In genomic region chr2:166328147-166328546, GRCh38 we compare ENCODE assay signal across 29 cellular contexts.
"Had no signal": no experiment of that assay in that cellular context is flagged by ENCODE, and none has a peak within 500 bp of the region (broad histone marks: within the 10 kb centered on the region; RNA-seq: fewer than 3 reads in every experiment).

No MANE protein-coding gene starts in this region.

- H3K27ac Mint-ChIP-seq: stimulated activated effector memory CD8-positive, alpha-beta T cell treated with anti-CD3 and anti-CD28 coated beads, Interleukin-12 subunit alpha, Interleukin-12 subunit beta, amount 100 ng/mL, for 72 hours; stimulated activated memory B cell treated with anti-CD40 and anti-IgM and Interleukin-4, amounts not matched to agents 10 μg/mL and 1 μg/mL and 100 μg/mL, for 72 hours; stimulated activated naive B cell treated with anti-CD40 and anti-IgM and Interleukin-4, amounts not matched to agents 10 μg/mL and 1 μg/mL and 100 μg/mL, for 72 hours; stimulated activated naive CD8-positive, alpha-beta T cell treated with anti-CD3 and anti-CD28 coated beads, Interleukin-15, amount 100 ng/mL, for 72 hours; stimulated activated naive CD8-positive, alpha-beta T cell treated with anti-CD3 and anti-CD28 coated beads, Interleukin-15, Interleukin-2, amounts not matched to agents 100 ng/mL and 50 ng/mL, for 24 hours; type B pancreatic cell had no signal

- H3K9me3 Mint-ChIP-seq: stimulated activated memory B cell treated with anti-CD40 and anti-IgM and Interleukin-4, amounts not matched to agents 10 μg/mL and 1 μg/mL and 100 μg/mL, for 72 hours; stimulated activated naive B cell treated with anti-CD40 and anti-IgM and Interleukin-4, amounts not matched to agents 10 μg/mL and 1 μg/mL and 100 μg/mL, for 72 hours; stimulated activated naive CD8-positive, alpha-beta T cell treated with anti-CD3 and anti-CD28 coated beads, Interleukin-15, amount 100 ng/mL, for 72 hours; stimulated activated naive CD8-positive, alpha-beta T cell treated with anti-CD3 and anti-CD28 coated beads, Interleukin-15, Interleukin-2, amounts not matched to agents 100 ng/mL and 50 ng/mL, for 24 hours; type B pancreatic cell had no signal

- H3K36me3 Mint-ChIP-seq: stimulated activated effector memory CD8-positive, alpha-beta T cell treated with anti-CD3 and anti-CD28 coated beads, Interleukin-12 subunit alpha, Interleukin-12 subunit beta, amount 100 ng/mL, for 72 hours; stimulated activated memory B cell treated with anti-CD40 and anti-IgM and Interleukin-4, amounts not matched to agents 10 μg/mL and 1 μg/mL and 100 μg/mL, for 72 hours; stimulated activated naive B cell treated with anti-CD40 and anti-IgM and Interleukin-4, amounts not matched to agents 10 μg/mL and 1 μg/mL and 100 μg/mL, for 72 hours; type B pancreatic cell had no signal

- FAIRE-seq: urothelium cell line had no signal

- H3K9me3 ChIP-seq: stomach, suprapubic skin, testis, thoracic aorta, thyroid gland, tibial artery, tibial nerve, transverse colon, upper lobe of left lung, upper lobe of right lung, uterus, vagina had no signal

- H3K4me1 Mint-ChIP-seq: stimulated activated effector memory CD8-positive, alpha-beta T cell treated with anti-CD3 and anti-CD28 coated beads, Interleukin-12 subunit alpha, Interleukin-12 subunit beta, amount 100 ng/mL, for 72 hours; stimulated activated memory B cell treated with anti-CD40 and anti-IgM and Interleukin-4, amounts not matched to agents 10 μg/mL and 1 μg/mL and 100 μg/mL, for 72 hours; stimulated activated naive B cell treated with anti-CD40 and anti-IgM and Interleukin-4, amounts not matched to agents 10 μg/mL and 1 μg/mL and 100 μg/mL, for 72 hours; stimulated activated naive CD8-positive, alpha-beta T cell treated with anti-CD3 and anti-CD28 coated beads, Interleukin-15, amount 100 ng/mL, for 72 hours had no signal

- H3K27me3 Mint-ChIP-seq: stimulated activated memory B cell treated with anti-CD40 and anti-IgM and Interleukin-4, amounts not matched to agents 10 μg/mL and 1 μg/mL and 100 μg/mL, for 72 hours; stimulated activated naive B cell treated with anti-CD40 and anti-IgM and Interleukin-4, amounts not matched to agents 10 μg/mL and 1 μg/mL and 100 μg/mL, for 72 hours; stimulated activated naive CD8-positive, alpha-beta T cell treated with anti-CD3 and anti-CD28 coated beads, Interleukin-15, amount 100 ng/mL, for 72 hours; stimulated activated naive CD8-positive, alpha-beta T cell treated with anti-CD3 and anti-CD28 coated beads, Interleukin-15, Interleukin-2, amounts not matched to agents 100 ng/mL and 50 ng/mL, for 24 hours; type B pancreatic cell had no signal

- H3K36me3 ChIP-seq: stomach, suprapubic skin, thoracic aorta, thyroid gland, tibial artery, tibial nerve, transverse colon, upper lobe of left lung, upper lobe of right lung, uterus, vagina had no signal

- H3K4me3 ChIP-seq: stomach, suprapubic skin, testis, thoracic aorta, thyroid gland, tibial artery, tibial nerve, transverse colon, upper lobe of left lung, upper lobe of right lung, uterus, vagina had no signal

- H3K27ac ChIP-seq: stomach, suprapubic skin, testis, thoracic aorta, thyroid gland, tibial artery, tibial nerve, transverse colon, upper lobe of left lung, upper lobe of right lung, uterus, vagina had no signal

- ATAC-seq: stimulated activated effector memory CD8-positive, alpha-beta T cell treated with anti-CD3 and anti-CD28 coated beads, Interleukin-12 subunit alpha, Interleukin-12 subunit beta, amount 100 ng/mL, for 72 hours; stimulated activated naive B cell treated with anti-CD40 and anti-IgM and Interleukin-4, amounts not matched to agents 10 μg/mL and 1 μg/mL and 100 μg/mL, for 72 hours; stimulated activated naive CD8-positive, alpha-beta T cell treated with anti-CD3 and anti-CD28 coated beads, Interleukin-15, amount 100 ng/mL, for 72 hours; stimulated activated naive CD8-positive, alpha-beta T cell treated with anti-CD3 and anti-CD28 coated beads, Interleukin-15, Interleukin-2, amounts not matched to agents 100 U/mL and 50 U/mL, for 24 hours; upper lobe of right lung had no signal

- H3K4me1 ChIP-seq: stomach, suprapubic skin, testis, thyroid gland, tibial artery, tibial nerve, upper lobe of left lung, upper lobe of right lung, uterus, vagina had no signal

- DNase-seq: stimulated activated CD4-positive, alpha-beta T cell treated with anti-CD3 and anti-CD28 coated beads, Interleukin-2, amount 100 ng/mL, for 48 hours; stimulated activated CD4-positive, alpha-beta T cell treated with anti-CD3 and anti-CD28 coated beads, Interleukin-4, amount 100 ng/mL, for 1 hour; stimulated activated CD4-positive, alpha-beta T cell treated with anti-CD3 and anti-CD28 coated beads, Interleukin-4, amount 100 ng/mL, for 24 hours; stimulated activated CD4-positive, alpha-beta T cell treated with anti-CD3 and anti-CD28 coated beads, Interleukin-4, amount 100 ng/mL, for 4 hours; stimulated activated CD8-positive, alpha-beta memory T cell treated with anti-CD3 and anti-CD28 coated beads, Interleukin-4, amount 100 ng/mL, for 48 hours; stimulated activated naive B cell treated with anti-CD40 and anti-IgM and Interleukin-4, amounts not matched to agents 10 μg/mL and 1 μg/mL and 100 μg/mL, for 72 hours; stimulated activated naive CD4-positive, alpha-beta T cell; stimulated activated naive CD4-positive, alpha-beta T cell treated with Interleukin-2 at 50 U/mL for 16 hours; stimulated activated naive CD8-positive, alpha-beta T cell treated with anti-CD3 and anti-CD28 coated beads, Interleukin-15, amount 100 ng/mL, for 72 hours; stimulated activated naive CD8-positive, alpha-beta T cell treated with anti-CD3 and anti-CD28 coated beads, Interleukin-15, Interleukin-2, amounts not matched to agents 100 U/mL and 50 U/mL, for 24 hours; stomach; substantia nigra; testis; thyroid gland; tibial artery; transverse colon; trophoblast cell; upper lobe of left lung; upper lobe of right lung; uterus had no signal

- H3K4me3 Mint-ChIP-seq: stimulated activated effector memory CD8-positive, alpha-beta T cell treated with anti-CD3 and anti-CD28 coated beads, Interleukin-12 subunit alpha, Interleukin-12 subunit beta, amount 100 ng/mL, for 72 hours; stimulated activated memory B cell treated with anti-CD40 and anti-IgM and Interleukin-4, amounts not matched to agents 10 μg/mL and 1 μg/mL and 100 μg/mL, for 72 hours; stimulated activated naive B cell treated with anti-CD40 and anti-IgM and Interleukin-4, amounts not matched to agents 10 μg/mL and 1 μg/mL and 100 μg/mL, for 72 hours; stimulated activated naive CD8-positive, alpha-beta T cell treated with anti-CD3 and anti-CD28 coated beads, Interleukin-15, amount 100 ng/mL, for 72 hours; stimulated activated naive CD8-positive, alpha-beta T cell treated with anti-CD3 and anti-CD28 coated beads, Interleukin-15, Interleukin-2, amounts not matched to agents 100 ng/mL and 50 ng/mL, for 24 hours; type B pancreatic cell had no signal

- H3K27me3 ChIP-seq: stomach, suprapubic skin, testis, thyroid gland, tibial artery, tibial nerve, transverse colon, upper lobe of left lung, upper lobe of right lung, uterus, vagina had no signal
